Comparison of ENCODE assay signal across 19 cellular contexts in the genomic region with DNA sequence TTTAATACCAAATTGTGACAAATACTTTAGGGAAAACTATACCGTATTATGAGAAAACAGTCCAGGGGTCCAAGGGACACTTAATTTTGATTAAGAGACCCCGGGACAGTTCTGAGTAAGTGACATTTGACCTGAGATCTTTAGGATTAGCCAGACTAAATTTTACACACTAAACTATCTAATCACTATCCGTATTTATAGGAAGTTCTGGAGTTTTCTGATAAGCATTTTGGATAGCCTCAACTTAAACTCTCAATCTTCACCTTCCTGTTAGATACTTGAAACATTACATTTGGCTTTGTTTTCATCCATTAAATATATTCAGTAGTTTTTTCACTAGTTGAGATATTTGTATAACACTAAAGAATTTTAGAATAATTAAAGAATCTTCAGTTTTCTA. TPM values are rescaled to one million over a fixed set of nuclear protein-coding genes. Genes with fewer than 3 reads are reported as not detected.
DNase-seq lines count a peak whose midpoint lies in the region; ATAC-seq and TF ChIP-seq lines count a peak whose summit lies in the region.
"Had no signal": no experiment of that assay in that cellular context is flagged by ENCODE, and none has a peak within 500 bp of the region (broad histone marks: within the 10 kb centered on the region; RNA-seq: fewer than 3 reads in every experiment).

No MANE protein-coding gene starts in this region.

- H3K27ac ChIP-seq in HL-60 (replicated peaks), result peak overlapping the region; percentile 36
- H3K27ac ChIP-seq: cardiac muscle cell, sigmoid colon had no signal

- no peaks in the 10 kb centered on the region for H3K27me3 ChIP-seq in HL-60 (ENCODE audit: insufficient read depth, poor library complexity, severe bottlenecking)
- H3K27me3 ChIP-seq: cardiac muscle cell, MG63, sigmoid colon had no signal

- peaks cover 10% of the 10 kb centered on the region for H3K9me3 Mint-ChIP-seq in T-helper 1 cell treated with Interleukin-12 subunit alpha and Interleukin-12 subunit beta and Interleukin-4 antibody, amounts not matched to agents 30 μg/mL and 1 μg/mL, for 36 hours
- peaks cover 8% of the 10 kb centered on the region for H3K9me3 Mint-ChIP-seq in activated CD4-positive, alpha-beta memory T cell treated with anti-CD3 and anti-CD28 coated beads, Interleukin-2, amount 10 ng/mL, durations not matched to agents 7 days and 5 days
- H3K9me3 Mint-ChIP-seq in naive thymus-derived CD8-positive, alpha-beta T cell, result peaks cover 0 to 13% (median 3%) of the 10 kb centered on the region in 9 donors

- no peak for ATAC-seq in naive thymus-derived CD8-positive, alpha-beta T cell
- no peak for ATAC-seq in GM19452 (IDR thresholded peaks at IDR 0.05; ENCODE audit: unreplicated experiment)

- H3K4me3 Mint-ChIP-seq in T-helper 1 cell treated with Interleukin-12 subunit alpha and Interleukin-12 subunit beta and Interleukin-4 antibody, amounts not matched to agents 30 μg/mL and 1 μg/mL, for 36 hours, result peak overlapping the region; percentile 59
- peak overlapping the region; percentile 40 for H3K4me3 Mint-ChIP-seq in activated CD4-positive, alpha-beta memory T cell treated with anti-CD3 and anti-CD28 coated beads, Interleukin-2, amount 10 ng/mL, durations not matched to agents 7 days and 5 days
- peak overlapping the region; percentile 26 to 79 (median 66) for H3K4me3 Mint-ChIP-seq in naive thymus-derived CD8-positive, alpha-beta T cell
- H3K4me3 Mint-ChIP-seq: type B pancreatic cell had no signal

- peaks cover 76% of the 10 kb centered on the region for H3K36me3 Mint-ChIP-seq in T-helper 1 cell treated with Interleukin-12 subunit alpha and Interleukin-12 subunit beta and Interleukin-4 antibody, amounts not matched to agents 30 μg/mL and 1 μg/mL, for 36 hours (ENCODE audit: low read depth)
- H3K36me3 Mint-ChIP-seq in activated CD4-positive, alpha-beta memory T cell treated with anti-CD3 and anti-CD28 coated beads, Interleukin-2, amount 10 ng/mL, durations not matched to agents 7 days and 5 days (ENCODE audit: low read depth), result peaks cover 86% of the 10 kb centered on the region
- peaks cover 43 to 81% (median 75%) of the 10 kb centered on the region in 3 donors for H3K36me3 Mint-ChIP-seq in naive thymus-derived CD8-positive, alpha-beta T cell

- POLR2A ChIA-PET in activated CD4-positive, alpha-beta memory T cell treated with anti-CD3 and anti-CD28 coated beads, Interleukin-2, amount 10 ng/mL, durations not matched to agents 7 days and 5 days (lab: Charles Lee), result interaction anchor here (1.1 kb wide), 1 partner anchor 298 kb away, joined by 3 read pairs; a partner anchor contains a TSS
- POLR2A ChIA-PET in naive thymus-derived CD8-positive, alpha-beta T cell (lab: Charles Lee), result interaction anchor here (0.6 kb wide), 1 partner anchor 36 kb away, joined by 4 read pairs; no protein-coding TSS in a partner anchor

- TF ChIP-seq CTCF in HL-60 (IDR thresholded peaks at IDR 0.05; ENCODE audit: insufficient read depth, low read length), result no peak

- CTCF ChIA-PET in activated CD4-positive, alpha-beta memory T cell treated with anti-CD3 and anti-CD28 coated beads, Interleukin-2, amount 10 ng/mL, durations not matched to agents 7 days and 5 days (lab: Charles Lee), result no interaction called here

- peak overlapping the region; percentile 43 for H3K27ac Mint-ChIP-seq in T-helper 1 cell treated with Interleukin-12 subunit alpha and Interleukin-12 subunit beta and Interleukin-4 antibody, amounts not matched to agents 30 μg/mL and 1 μg/mL, for 36 hours
- peak overlapping the region; percentile 34 for H3K27ac Mint-ChIP-seq in activated CD4-positive, alpha-beta memory T cell treated with anti-CD3 and anti-CD28 coated beads, Interleukin-2, amount 10 ng/mL, durations not matched to agents 7 days and 5 days
- H3K27ac Mint-ChIP-seq in naive thymus-derived CD8-positive, alpha-beta T cell, result peak overlapping the region in 8 of 10 donors; percentile 2 to 78 (median 74)
- H3K27ac Mint-ChIP-seq: type B pancreatic cell had no signal

- DNase-seq in T-helper 1 cell (no peak), HL-60 (ENCODE audit: low read depth in 1 of 2, low spot score in 1 of 2) (no peak), OCI-M2 (lab: John Stamatoyannopoulos, UW; ENCODE audit: unreplicated experiment) (no peak), midbrain (lab: John Stamatoyannopoulos, UW) (no peak)
- DNase-seq in activated CD4-positive, alpha-beta memory T cell treated with anti-CD3 and anti-CD28 coated beads, Interleukin-2, amount 10 ng/mL, durations not matched to agents 7 days and 5 days, result no peak
- DNase-seq in naive thymus-derived CD8-positive, alpha-beta T cell, result no peak
- DNase-seq: 8988T; activated CD8-positive, alpha-beta memory T cell treated with anti-CD3 and anti-CD28 coated beads for 24 hours; effector CD4-positive, alpha-beta T cell; MG63; nucleus accumbens; sigmoid colon; stimulated activated CD4-positive, alpha-beta T cell treated with anti-CD3 and anti-CD28 coated beads, Interleukin-4, amount 100 ng/mL, for 1 hour; stimulated activated CD8-positive, alpha-beta memory T cell treated with anti-CD3 and anti-CD28 coated beads, Interleukin-4, amount 100 ng/mL, for 48 hours; T-helper 9 cell had no signal

- H3K4me3 ChIP-seq in HL-60 (replicated peaks; ENCODE audit: insufficient read depth, low read length), result peak overlapping the region; percentile 9
- H3K4me3 ChIP-seq: cardiac muscle cell, MG63, sigmoid colon had no signal

- peaks cover 60% of the 10 kb centered on the region for H3K4me1 Mint-ChIP-seq in T-helper 1 cell treated with Interleukin-12 subunit alpha and Interleukin-12 subunit beta and Interleukin-4 antibody, amounts not matched to agents 30 μg/mL and 1 μg/mL, for 36 hours (ENCODE audit: low read depth)
- H3K4me1 Mint-ChIP-seq in activated CD4-positive, alpha-beta memory T cell treated with anti-CD3 and anti-CD28 coated beads, Interleukin-2, amount 10 ng/mL, durations not matched to agents 7 days and 5 days, result peaks cover 66% of the 10 kb centered on the region
- peaks cover 29 to 83% (median 78%) of the 10 kb centered on the region in 4 donors for H3K4me1 Mint-ChIP-seq in naive thymus-derived CD8-positive, alpha-beta T cell

- no peaks in the 10 kb centered on the region for H3K27me3 Mint-ChIP-seq in T-helper 1 cell treated with Interleukin-12 subunit alpha and Interleukin-12 subunit beta and Interleukin-4 antibody, amounts not matched to agents 30 μg/mL and 1 μg/mL, for 36 hours (ENCODE audit: low read depth)
- H3K27me3 Mint-ChIP-seq in activated CD4-positive, alpha-beta memory T cell treated with anti-CD3 and anti-CD28 coated beads, Interleukin-2, amount 10 ng/mL, durations not matched to agents 7 days and 5 days, result no peaks in the 10 kb centered on the region
- H3K27me3 Mint-ChIP-seq in naive thymus-derived CD8-positive, alpha-beta T cell, result no peaks in the 10 kb centered on the region

RNA-seq across cellular contexts. Expression of a gene that starts 5.4 kb away (rescaled TPM):
- total RNA-seq in activated CD4-positive, alpha-beta memory T cell treated with anti-CD3 and anti-CD28 coated beads, Interleukin-2, amount 10 ng/mL, durations not matched to agents 7 days and 5 days, result 10 to 100 TPM; 47.3 to 49.6 TPM
- total RNA-seq in naive thymus-derived CD8-positive, alpha-beta T cell, result 10 to 100 TPM; 32.9 to 34.4 TPM
- 10 to 100 TPM; 18.3 to 23.0 (median 19.5) TPM for polyA plus RNA-seq in naive thymus-derived CD8-positive, alpha-beta T cell
- polyA plus RNA-seq: cardiac muscle cell had no signal
